In genomic region chr2:61743004-61743403, GRCh38 we compare ENCODE assay signal across 1 cellular context.
TF ChIP-seq lines count a peak whose summit lies in the region.

No MANE protein-coding gene starts in this region.

TF ChIP-seq in IMR-90, 13 proteins besides CTCF, POLR2A, EP300 and RAD21 (continued from another document):
- no peak for TF ChIP-seq USF2 (IDR thresholded peaks at IDR 0.05; ENCODE audit: low read depth, low read length)
- TF ChIP-seq RCOR1 (IDR thresholded peaks at IDR 0.05; ENCODE audit: insufficient replicate concordance, low read length), result no peak
- no peak for TF ChIP-seq RFX5 (IDR thresholded peaks at IDR 0.05; ENCODE audit: low read depth, low read length)
- TF ChIP-seq MXI1 (IDR thresholded peaks at IDR 0.05; ENCODE audit: borderline replicate concordance, low read depth, low read length), result no peak
- TF ChIP-seq FOS (IDR thresholded peaks at IDR 0.05; ENCODE audit: low read depth, low read length), result no peak
- no peak for TF ChIP-seq NFE2L2 (IDR thresholded peaks at IDR 0.05; ENCODE audit: low read depth, low read length)
- TF ChIP-seq SMC3 (IDR thresholded peaks at IDR 0.05; ENCODE audit: low read depth, low read length), result no peak
- TF ChIP-seq BHLHE40 (IDR thresholded peaks at IDR 0.05; ENCODE audit: low read depth, low read length), result no peak
- no peak for TF ChIP-seq CHD1 (IDR thresholded peaks at IDR 0.05; ENCODE audit: low read depth, low read length)
